ENCODE assay signal across 8 cellular contexts in the genomic region with DNA sequence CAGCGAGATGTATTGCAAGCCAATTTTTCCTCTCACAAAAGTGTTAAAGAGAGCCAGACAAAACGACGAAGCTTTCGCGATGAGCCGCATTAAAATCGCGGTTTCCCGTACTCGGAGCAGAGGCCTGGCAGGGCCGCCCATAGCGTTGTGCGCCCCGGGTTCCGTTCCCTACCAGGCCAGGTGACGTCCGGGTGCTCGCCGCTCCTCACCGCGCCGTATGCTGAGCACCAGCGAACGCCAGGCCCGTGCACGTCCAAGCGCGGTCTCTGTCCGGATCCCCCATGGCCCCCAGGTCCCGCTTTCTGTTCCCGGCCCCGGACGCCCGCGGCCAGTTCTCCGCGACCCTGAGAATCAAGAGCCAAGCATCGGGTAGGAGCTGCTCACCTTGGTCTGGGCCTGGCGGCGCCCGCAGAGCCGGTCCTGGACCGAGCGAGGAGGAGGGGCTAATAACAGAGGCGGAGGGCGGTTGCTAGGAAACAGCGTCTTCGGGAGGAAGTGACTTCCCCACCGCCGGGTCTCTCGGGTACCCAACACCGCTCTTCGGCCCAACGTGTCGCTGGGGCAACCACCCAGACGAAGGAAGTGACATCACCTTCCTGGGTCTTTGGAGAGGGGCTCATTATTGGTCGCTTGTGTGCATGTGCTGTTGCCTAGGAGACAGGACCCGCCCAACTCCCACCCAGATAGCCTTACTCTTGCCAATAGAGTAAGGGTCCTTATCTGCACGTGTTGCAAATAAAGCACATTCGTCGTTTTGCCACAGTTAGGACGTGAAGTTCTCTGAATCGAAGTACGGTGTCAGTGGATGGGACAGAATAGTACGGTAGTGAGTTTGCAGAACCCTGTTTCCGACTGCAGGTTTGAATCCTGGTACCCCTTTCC.
DNase-seq lines count a peak whose midpoint lies in the region; ATAC-seq and TF ChIP-seq lines count a peak whose summit lies in the region.

TSS of gene MAP9 (minus strand) at position 579 of the 882 bp plus-strand sequence. CDS start 1,115 bp downstream, outside the sequence.

- TF ChIP-seq CTCF in AG10803 (conservative IDR thresholded peaks at IDR 0.05; ENCODE audit: low read length) = no peak

- peak; percentile 63 for TF ChIP-seq POLR2A in GM19193 (IDR thresholded peaks at IDR 0.05; ENCODE audit: extremely low read depth, insufficient read depth, insufficient read length)

- no peaks in the 10 kb centered on the region for H3K27me3 ChIP-seq in mucosa of rectum (ENCODE audit: control insufficient read depth in 2 of 2, insufficient read depth in 2 of 2, low read length in 2 of 2)

- peak within 1 kb of the TSS; percentile 28 to 63 for H3K9ac ChIP-seq in mucosa of rectum (ENCODE audit: low read depth in 1 of 2, low read length in 2 of 2)

- ATAC-seq in HG03378 (IDR thresholded peaks at IDR 0.05; ENCODE audit: unreplicated experiment) = peak; percentile 99

- peak within 1 kb of the TSS; percentile 27 for H3K27ac ChIP-seq in epithelial cell of prostate
- peak within 1 kb of the TSS in 1 of 2 donors; percentile 11 for H3K27ac ChIP-seq in mucosa of rectum (ENCODE audit: low read depth in 2 of 2, low read length in 2 of 2)

- no peaks in the 10 kb centered on the region for H3K9me3 ChIP-seq in mucosa of rectum (ENCODE audit: control insufficient read depth in 2 of 2, low read length in 2 of 2)

- DNase-seq in AG10803 (ENCODE audit: low read depth) (peak; percentile 89), NCI-H748 (lab: John Stamatoyannopoulos, UW; ENCODE audit: unreplicated experiment) (peak; percentile 99), activated T-cell treated with anti-CD3 and anti-CD28 coated beads for 24 hours (ENCODE audit: low read depth) (peak; percentile 84), epithelial cell of prostate (ENCODE audit: low read depth, low spot score) (peak; percentile 73)
- DNase-seq in stimulated activated CD8-positive, alpha-beta memory T cell treated with anti-CD3 and anti-CD28 coated beads, Interleukin-4, amount 100 ng/mL, for 4 hours (ENCODE audit: low read depth in 2 of 2, low spot score in 1 of 2) = peak; percentile 69 to 85

- no peaks in the 10 kb centered on the region for H3K4me1 ChIP-seq in mucosa of rectum (ENCODE audit: control insufficient read depth in 2 of 2, insufficient read depth in 2 of 2, low read length in 2 of 2)

- H3K4me3 ChIP-seq in AG10803 (ENCODE audit: low read length) = peak within 1 kb of the TSS; percentile 78
- H3K4me3 ChIP-seq in mucosa of rectum (ENCODE audit: low read length in 2 of 2) = peak within 1 kb of the TSS; percentile 66 to 71

- no peaks in the 10 kb centered on the region for H3K36me3 ChIP-seq in mucosa of rectum (ENCODE audit: control insufficient read depth in 2 of 2, insufficient read depth in 2 of 2, low read length in 2 of 2)
